ENCODE assay signal across 28 cellular contexts in genomic region chr4:47340914-47341313, GRCh38.
"Had no signal": no experiment of that assay in that cellular context is flagged by ENCODE, and none has a peak within 500 bp of the region (broad histone marks: within the 10 kb centered on the region; RNA-seq: fewer than 3 reads in every experiment).

No MANE protein-coding gene starts in this region.

- H3K4me3 ChIP-seq: left lung, lower lobe of right lung, pancreas, prostate gland, skin epidermis, stomach, testis, thyroid gland, transverse colon, upper lobe of left lung, vagina had no signal

- H3K27me3 ChIP-seq: left lung, pancreas, stomach, testis, thyroid gland, transverse colon, upper lobe of left lung, vagina had no signal

- DNase-seq: immature natural killer cell; kidney; left colon; left lung; lower lobe of right lung; mammary epithelial cell; mesenchymal stem cell; naive thymus-derived CD8-positive, alpha-beta T cell; nucleus accumbens; pancreas; posterior cingulate gyrus; retina; right cardiac atrium; stimulated activated CD4-positive, alpha-beta T cell treated with anti-CD3 and anti-CD28 coated beads, Interleukin-12 subunit alpha, Interleukin-12 subunit beta, amount 100 ng/mL, for 4 hours; stimulated activated CD4-positive, alpha-beta T cell treated with anti-CD3 and anti-CD28 coated beads, Interleukin-15, amount 100 ng/mL, for 24 hours; stimulated activated CD4-positive, alpha-beta T cell treated with anti-CD3 and anti-CD28 coated beads, Interleukin-2, amount 100 ng/mL, for 24 hours; stimulated activated CD4-positive, alpha-beta T cell treated with anti-CD3 and anti-CD28 coated beads, Interleukin-4, amount 100 ng/mL, for 1 hour; stimulated activated naive B cell treated with anti-CD40 and anti-IgM and Interleukin-4, amounts not matched to agents 10 μg/mL and 1 μg/mL and 100 μg/mL, for 72 hours; stimulated activated naive CD8-positive, alpha-beta T cell treated with anti-CD3 and anti-CD28 coated beads, Interleukin-15, Interleukin-2, amounts not matched to agents 100 U/mL and 50 U/mL, for 24 hours; stomach; testis; thyroid gland; transverse colon; upper lobe of left lung had no signal

- H3K27ac ChIP-seq: left lung, lower lobe of right lung, pancreas, prostate gland, skin epidermis, stomach, testis, thyroid gland, transverse colon, upper lobe of left lung, vagina had no signal

- ATAC-seq: left colon; left lung; lower lobe of right lung; naive thymus-derived CD8-positive, alpha-beta T cell; pancreas; right cardiac atrium; sciatic nerve; stimulated activated naive B cell treated with anti-CD40 and anti-IgM and Interleukin-4, amounts not matched to agents 10 μg/mL and 1 μg/mL and 100 μg/mL, for 72 hours; stimulated activated naive CD8-positive, alpha-beta T cell treated with anti-CD3 and anti-CD28 coated beads, Interleukin-15, Interleukin-2, amounts not matched to agents 100 U/mL and 50 U/mL, for 24 hours had no signal

- H3K9me3 ChIP-seq: left lung, lower lobe of right lung, pancreas, prostate gland, stomach, testis, thyroid gland, transverse colon, upper lobe of left lung, vagina had no signal

- H3K4me1 ChIP-seq: left lung, lower lobe of right lung, pancreas, prostate gland, stomach, testis, thyroid gland, transverse colon, upper lobe of left lung, vagina had no signal

- H3K36me3 ChIP-seq: left lung, lower lobe of right lung, pancreas, prostate gland, stomach, thyroid gland, transverse colon, upper lobe of left lung, vagina had no signal
